21 cellular contexts compared by ENCODE assay signal in genomic region chr10:43113201-43113893, GRCh38. TPM values are rescaled to one million over a fixed set of nuclear protein-coding genes. Genes with fewer than 3 reads are reported as not detected.
"Had no signal": no experiment of that assay in that cellular context is flagged by ENCODE, and none has a peak within 500 bp of the region (broad histone marks: within the 10 kb centered on the region; RNA-seq: fewer than 3 reads in every experiment).

No MANE protein-coding gene starts in this region.

- DNase-seq: activated CD4-positive, alpha-beta T cell treated with anti-CD3 and anti-CD28 coated beads for 1 hour; activated CD4-positive, alpha-beta T cell treated with anti-CD3 and anti-CD28 coated beads, Interleukin-2, amount 50 U/mL, for 1 hour; activated CD8-positive, alpha-beta T cell treated with anti-CD3 and anti-CD28 coated beads, Interleukin-2, amount 10 ng/mL, durations not matched to agents 7 days and 5 days; activated T-cell treated with anti-CD3 and anti-CD28 coated beads, Interleukin-2, amount 50 U/mL, for 24 hours; caudate nucleus; effector memory CD8-positive, alpha-beta T cell; esophagus squamous epithelium; left cardiac atrium; mesendoderm; naive thymus-derived CD4-positive, alpha-beta T cell; retina; stimulated activated CD4-positive, alpha-beta T cell treated with anti-CD3 and anti-CD28 coated beads, Interleukin-4, amount 100 ng/mL, for 4 hours; stimulated activated naive CD8-positive, alpha-beta T cell treated with anti-CD3 and anti-CD28 coated beads, Interleukin-15, amount 100 ng/mL, for 72 hours; tibial artery; uterus had no signal

- H3K27me3 Mint-ChIP-seq: activated T-cell treated with anti-CD3 and anti-CD28 coated beads, Interleukin-2, amount 50 U/mL, for 24 hours; activated T-helper 17 cell treated with anti-CD3 and anti-CD28 coated beads, Interleukin-2, amount 50 U/mL, for 72 hours; effector memory CD8-positive, alpha-beta T cell; naive thymus-derived CD4-positive, alpha-beta T cell; stimulated activated naive CD8-positive, alpha-beta T cell treated with anti-CD3 and anti-CD28 coated beads, Interleukin-15, amount 100 ng/mL, for 72 hours had no signal

- H3K9me3 Mint-ChIP-seq: activated naive CD4-positive, alpha-beta T cell treated with anti-CD3 and anti-CD28 coated beads, Interleukin-2, amount 50 U/mL, for 72 hours; activated T-cell treated with anti-CD3 and anti-CD28 coated beads, Interleukin-2, amount 50 U/mL, for 24 hours; activated T-helper 17 cell treated with anti-CD3 and anti-CD28 coated beads, Interleukin-2, amount 50 U/mL, for 72 hours; brain; effector memory CD8-positive, alpha-beta T cell; naive thymus-derived CD4-positive, alpha-beta T cell; neural crest cell; stimulated activated naive CD8-positive, alpha-beta T cell treated with anti-CD3 and anti-CD28 coated beads, Interleukin-15, amount 100 ng/mL, for 72 hours had no signal

- H3K27me3 ChIP-seq: esophagus squamous epithelium, gastroesophageal sphincter, heart left ventricle, tibial artery, uterus had no signal

- H3K4me3 Mint-ChIP-seq: activated CD8-positive, alpha-beta T cell treated with anti-CD3 and anti-CD28 coated beads, Interleukin-2, amount 10 ng/mL, durations not matched to agents 7 days and 5 days; activated T-cell treated with anti-CD3 and anti-CD28 coated beads, Interleukin-2, amount 50 U/mL, for 24 hours; activated T-helper 17 cell treated with anti-CD3 and anti-CD28 coated beads, Interleukin-2, amount 50 U/mL, for 72 hours; brain; effector memory CD8-positive, alpha-beta T cell; naive thymus-derived CD4-positive, alpha-beta T cell; neural crest cell; stimulated activated naive CD8-positive, alpha-beta T cell treated with anti-CD3 and anti-CD28 coated beads, Interleukin-15, amount 100 ng/mL, for 72 hours had no signal

- H3K4me3 ChIP-seq: esophagus squamous epithelium, gastroesophageal sphincter, heart left ventricle, tibial artery, uterus had no signal

- H3K27ac ChIP-seq: esophagus squamous epithelium, gastroesophageal sphincter, heart left ventricle, tibial artery, uterus had no signal

- ATAC-seq: activated CD8-positive, alpha-beta T cell treated with anti-CD3 and anti-CD28 coated beads, Interleukin-2, amount 10 ng/mL, durations not matched to agents 7 days and 5 days; activated naive CD4-positive, alpha-beta T cell treated with anti-CD3 and anti-CD28 coated beads, Interleukin-2, amount 50 U/mL, for 72 hours; activated T-helper 17 cell treated with anti-CD3 and anti-CD28 coated beads, Interleukin-2, amount 50 U/mL, for 72 hours; effector memory CD8-positive, alpha-beta T cell; gastroesophageal sphincter; heart left ventricle; left cardiac atrium; naive thymus-derived CD4-positive, alpha-beta T cell; stimulated activated naive CD8-positive, alpha-beta T cell treated with anti-CD3 and anti-CD28 coated beads, Interleukin-15, amount 100 ng/mL, for 72 hours had no signal

- H3K4me1 Mint-ChIP-seq: activated T-helper 17 cell treated with anti-CD3 and anti-CD28 coated beads, Interleukin-2, amount 50 U/mL, for 72 hours; neural crest cell had no signal

- H3K36me3 ChIP-seq: esophagus squamous epithelium, gastroesophageal sphincter, heart left ventricle, tibial artery, uterus had no signal

- H3K36me3 Mint-ChIP-seq: activated naive CD4-positive, alpha-beta T cell treated with anti-CD3 and anti-CD28 coated beads, Interleukin-2, amount 50 U/mL, for 72 hours; brain; naive thymus-derived CD4-positive, alpha-beta T cell had no signal

- H3K4me1 ChIP-seq: gastroesophageal sphincter, tibial artery, uterus had no signal

- H3K27ac Mint-ChIP-seq: activated CD8-positive, alpha-beta T cell treated with anti-CD3 and anti-CD28 coated beads, Interleukin-2, amount 10 ng/mL, durations not matched to agents 7 days and 5 days; activated T-cell treated with anti-CD3 and anti-CD28 coated beads, Interleukin-2, amount 50 U/mL, for 24 hours; activated T-helper 17 cell treated with anti-CD3 and anti-CD28 coated beads, Interleukin-2, amount 50 U/mL, for 72 hours; brain; effector memory CD8-positive, alpha-beta T cell; naive thymus-derived CD4-positive, alpha-beta T cell had no signal

- H3K9me3 ChIP-seq: esophagus squamous epithelium, gastroesophageal sphincter, heart left ventricle, tibial artery, uterus had no signal

RNA-seq across cellular contexts. Expression of gene RET, which starts 36.5 kb away (rescaled TPM):
- polyA plus RNA-seq: naive thymus-derived CD4-positive, alpha-beta T cell had no signal
